Comparison of ENCODE assay signal across 1 cellular context in genomic region chr1:33137800-33138199, GRCh38.
TF ChIP-seq lines count a peak whose summit lies in the region.

No MANE protein-coding gene starts in this region.

TF ChIP-seq in SK-N-SH, 30 proteins besides CTCF, POLR2A, EP300 and RAD21 (continued from another document):
- TF ChIP-seq POLR2AphosphoS5 (IDR thresholded peaks at IDR 0.05; ENCODE audit: low read depth, low read length) (no peak), FOSL2 (IDR thresholded peaks at IDR 0.05; ENCODE audit: borderline replicate concordance, low read depth) (no peak), NFIC (IDR thresholded peaks at IDR 0.05; ENCODE audit: borderline replicate concordance) (no peak), MEF2A (IDR thresholded peaks at IDR 0.05; ENCODE audit: borderline replicate concordance, low read depth) (no peak), PBX3 (IDR thresholded peaks at IDR 0.05) (no peak)
